ENCODE assay signal across 17 cellular contexts in genomic region chr11:79119491-79120284, GRCh38.
A peak's percentile ranks its signal among the peaks of the same experiment; 100 is the strongest.
DNase-seq lines count a peak whose midpoint lies in the region; ATAC-seq, FAIRE-seq and TF ChIP-seq lines count a peak whose summit lies in the region.
"Had no signal": no experiment of that assay in that cellular context is flagged by ENCODE, and none has a peak within 500 bp of the region (broad histone marks: within the 10 kb centered on the region; RNA-seq: fewer than 3 reads in every experiment).

No MANE protein-coding gene starts in this region.

- intact Hi-C loops in dorsolateral prefrontal cortex (cut with DNase I): loop anchor here in 1 of 2 donors (2.0 to 5.0 kb wide), 2 partner anchors 39 to 133 kb away; no protein-coding TSS in a partner anchor
- intact Hi-C loops in kidney (cut with DNase I): no loop called here

- peak overlapping the region in 6 of 59 donors; percentile 2 to 49 (median 10) for H3K27ac ChIP-seq in dorsolateral prefrontal cortex
- no peak overlapping the region for H3K27ac ChIP-seq in foreskin keratinocyte
- H3K27ac ChIP-seq in kidney (ENCODE audit: low read depth in 2 of 2, low read length in 2 of 2): no peak overlapping the region

- ATAC-seq in foreskin keratinocyte (no peak), GM18861 (IDR thresholded peaks at IDR 0.05; ENCODE audit: unreplicated experiment) (no peak)
- ATAC-seq: HCT116 had no signal

- DNase-seq in DMS 273 (lab: John Stamatoyannopoulos, UW; ENCODE audit: unreplicated experiment): peak; percentile 97
- peak; percentile 71 to 84 for DNase-seq in NCI-H446 (lab: John Stamatoyannopoulos, UW)
- peak in 7 of 10 donors; percentile 26 to 72 (median 47) for DNase-seq in dorsolateral prefrontal cortex
- DNase-seq in nucleus accumbens (lab: John Stamatoyannopoulos, UW): peak in 45 of 56 donors; percentile 13 to 79 (median 52)
- DNase-seq in foreskin keratinocyte: no peak
- DNase-seq in NCI-H774 (lab: John Stamatoyannopoulos, UW): no peak
- DNase-seq in kidney: no peak
- DNase-seq: activated CD4-positive, alpha-beta T cell treated with anti-CD3 and anti-CD28 coated beads, Interleukin-2, amount 50 U/mL, for 48 hours; activated gamma-delta T cell treated with Interleukin-2 at 50 U/mL for 16 hours; cerebellar nuclear complex; erythroblast; GF-D8; NCI-H1417; stimulated activated CD4-positive, alpha-beta T cell treated with anti-CD3 and anti-CD28 coated beads, Interleukin-4, amount 100 ng/mL, for 1 hour; stimulated activated naive CD4-positive, alpha-beta T cell treated with Interleukin-2 at 50 U/mL for 16 hours had no signal

- H3K27me3 ChIP-seq in dorsolateral prefrontal cortex (no peaks in the 10 kb centered on the region), foreskin keratinocyte (no peaks in the 10 kb centered on the region)

- TF ChIP-seq CTCF in dorsolateral prefrontal cortex (IDR thresholded peaks at IDR 0.05 in 54 of 56, conservative IDR thresholded peaks at IDR 0.05 in 2 of 56; ENCODE audit: low read depth in 1 of 56, partially characterized antibody in 56 of 56): peak in 2 of 56 donors; percentile 13 to 34
- no peak for TF ChIP-seq CTCF in foreskin keratinocyte (conservative IDR thresholded peaks at IDR 0.05)
- no peak for TF ChIP-seq CTCF in kidney (IDR thresholded peaks at IDR 0.05; ENCODE audit: borderline replicate concordance, extremely low read depth, insufficient read depth)

- FAIRE-seq in kidney (lab: Jason Lieb, UNC): no peak

- H3K9ac ChIP-seq in kidney (ENCODE audit: low read length in 2 of 2): no peak overlapping the region

- no peaks in the 10 kb centered on the region for H3K9me3 ChIP-seq in kidney (ENCODE audit: control insufficient read depth in 1 of 2, low read length in 2 of 2)

- no peaks in the 10 kb centered on the region for H3K4me1 ChIP-seq in foreskin keratinocyte
- no peaks in the 10 kb centered on the region for H3K4me1 ChIP-seq in kidney (ENCODE audit: control insufficient read depth in 1 of 2, insufficient read depth in 1 of 2, low read depth in 1 of 2, low read length in 2 of 2)

- H3K36me3 ChIP-seq in kidney (ENCODE audit: control insufficient read depth in 1 of 2, insufficient read depth in 2 of 2, low read length in 2 of 2): no peaks in the 10 kb centered on the region

- H3K4me3 ChIP-seq in dorsolateral prefrontal cortex (peak overlapping the region in 2 of 59 donors; percentile 10 to 32), kidney (ENCODE audit: low read length in 2 of 2) (no peak overlapping the region)

Comparison
In these comparisons a context has a peak if more than half of its experiments do, and no peak if none do; other contexts are left out.
1. DNase-seq: peak in DMS 273 (single experiment), NCI-H446 (2 of 2), dorsolateral prefrontal cortex (7 of 10) and nucleus accumbens (45 of 56); none in foreskin keratinocyte (0 of 2), NCI-H774 (single experiment) and kidney (single experiment).